13 cellular contexts compared by ENCODE assay signal in genomic region chr13:74930402-74931165, GRCh38.
DNase-seq lines count a peak whose midpoint lies in the region; ATAC-seq, FAIRE-seq and TF ChIP-seq lines count a peak whose summit lies in the region.
"Had no signal": no experiment of that assay in that cellular context is flagged by ENCODE, and none has a peak within 500 bp of the region (broad histone marks: within the 10 kb centered on the region; RNA-seq: fewer than 3 reads in every experiment).

No MANE protein-coding gene starts in this region.

- H3K27ac ChIP-seq in RWPE2 (ENCODE audit: poor library complexity, severe bottlenecking) (no peak overlapping the region), SJCRH30 (no peak overlapping the region)
- H3K27ac ChIP-seq: gastroesophageal sphincter, lower lobe of right lung, prostate gland had no signal

- H3K27me3 ChIP-seq in RWPE2 (ENCODE audit: insufficient read depth, poor library complexity, severe bottlenecking) (no peaks in the 10 kb centered on the region), SJCRH30 (no peaks in the 10 kb centered on the region)
- H3K27me3 ChIP-seq: gastroesophageal sphincter had no signal

- H3K4me1 ChIP-seq in RWPE2 (ENCODE audit: insufficient read depth, poor library complexity, severe bottlenecking): peaks cover 14% of the 10 kb centered on the region
- no peaks in the 10 kb centered on the region for H3K4me1 ChIP-seq in SJCRH30
- H3K4me1 ChIP-seq: gastroesophageal sphincter, lower lobe of right lung, prostate gland had no signal

- POLR2A ChIA-PET in AG04449 (lab: Yijun Ruan, JAX): no interaction called here

- peak; percentile 88 for ATAC-seq in RWPE2 (ENCODE audit: low read depth)
- ATAC-seq: gastroesophageal sphincter, lower lobe of right lung had no signal

- DNase-seq in AG04449 (ENCODE audit: low read depth, low spot score) (peak; percentile 29), H54 (ENCODE audit: insufficient read length, low spot score) (peak; percentile 5), RWPE2 (ENCODE audit: low spot score) (no peak), fibroblast of the conjunctiva (ENCODE audit: low read depth) (peak; percentile 27), AML-193 (lab: John Stamatoyannopoulos, UW) (no peak), SJCRH30 (no peak), GM19238 (ENCODE audit: insufficient read length, low spot score) (no peak), GM12891 (ENCODE audit: insufficient read length, low spot score) (no peak)
- DNase-seq: CD4-positive, CD25-positive, alpha-beta regulatory T cell; lower lobe of right lung; trophoblast cell had no signal

- no peak for TF ChIP-seq POLR2A in H54 (IDR thresholded peaks at IDR 0.05; ENCODE audit: low read depth, low read length)
- no peak for TF ChIP-seq POLR2A in GM12891 (IDR thresholded peaks at IDR 0.05; ENCODE audit: low read depth, low read length)

- H3K4me3 ChIP-seq in AG04449 (ENCODE audit: low read depth, low read length): no peak overlapping the region
- no peak overlapping the region for H3K4me3 ChIP-seq in RWPE2 (ENCODE audit: severe bottlenecking)
- no peak overlapping the region for H3K4me3 ChIP-seq in SJCRH30
- H3K4me3 ChIP-seq: gastroesophageal sphincter, lower lobe of right lung, prostate gland had no signal

- no peak for TF ChIP-seq CTCF in AG04449 (IDR thresholded peaks at IDR 0.05; ENCODE audit: insufficient read depth, low read length, missing control alignments)
- no peak for TF ChIP-seq CTCF in RWPE2 (IDR thresholded peaks at IDR 0.05; ENCODE audit: poor library complexity, severe bottlenecking)

- CTCF ChIA-PET in AG04449 (lab: Yijun Ruan, JAX): no interaction called here

- FAIRE-seq in H54 (lab: Jason Lieb, UNC) (peak; percentile 84), GM12891 (lab: Jason Lieb, UNC) (no peak)

- H3K36me3 ChIP-seq in RWPE2 (ENCODE audit: low read depth) (no peaks in the 10 kb centered on the region), SJCRH30 (no peaks in the 10 kb centered on the region)
- H3K36me3 ChIP-seq: gastroesophageal sphincter, lower lobe of right lung, prostate gland had no signal

- H3K9me3 ChIP-seq in RWPE2 (ENCODE audit: severe bottlenecking) (no peaks in the 10 kb centered on the region), SJCRH30 (replicated peaks) (no peaks in the 10 kb centered on the region)
- H3K9me3 ChIP-seq: lower lobe of right lung, prostate gland had no signal

TF ChIP-seq in GM12891, 5 proteins besides CTCF, POLR2A, EP300 and RAD21:
- no peak for TF ChIP-seq TAF1 (IDR thresholded peaks at IDR 0.05; ENCODE audit: low read depth, low read length)
- TF ChIP-seq POU2F2 (IDR thresholded peaks at IDR 0.05; ENCODE audit: low read depth, low read length): no peak
- no peak for TF ChIP-seq SPI1 (IDR thresholded peaks at IDR 0.05; ENCODE audit: low read depth, low read length)
- TF ChIP-seq PAX5 (IDR thresholded peaks at IDR 0.05; ENCODE audit: insufficient read depth, low read length, severe bottlenecking): no peak
- no peak for TF ChIP-seq POLR2AphosphoS5 (IDR thresholded peaks at IDR 0.05; ENCODE audit: low read depth, low read length)

Comparison
In these comparisons a context has a peak if more than half of its experiments do, and no peak if none do; other contexts are left out.
1. DNase-seq: peak in AG04449 (single experiment), H54 (single experiment) and fibroblast of the conjunctiva (single experiment); none in RWPE2 (single experiment), AML-193 (0 of 2), SJCRH30 (0 of 2), GM19238 (single experiment) and GM12891 (single experiment).